9 cellular contexts compared by ENCODE assay signal in the genomic region with DNA sequence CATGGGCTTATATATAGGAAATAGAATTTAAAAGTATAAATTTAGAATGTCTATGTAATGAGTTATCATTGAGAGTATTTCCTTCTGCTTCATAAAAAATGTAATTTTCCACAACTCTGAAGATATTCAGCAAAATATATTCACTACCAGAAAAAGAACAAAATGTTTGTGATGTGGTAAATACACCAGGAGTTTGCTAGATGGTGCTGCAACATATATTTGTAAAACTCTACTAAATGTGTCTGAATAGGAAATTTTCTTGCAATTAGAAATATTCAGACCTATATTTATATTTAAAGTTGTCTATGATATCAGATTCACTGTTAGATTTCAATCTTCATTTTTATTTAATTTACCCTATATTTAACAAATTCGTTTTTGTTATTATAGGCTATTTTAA.
"Had no signal": no experiment of that assay in that cellular context is flagged by ENCODE, and none has a peak within 500 bp of the region (broad histone marks: within the 10 kb centered on the region; RNA-seq: fewer than 3 reads in every experiment).

No MANE protein-coding gene starts in this region.

- H3K4me3 Mint-ChIP-seq: HFFc6 had no signal

- H3K4me1 ChIP-seq: HAP-1 had no signal

- H3K9me3 ChIP-seq: HAP-1 had no signal

- H3K4me3 ChIP-seq: GM23248, HAP-1, K562 had no signal

- ATAC-seq: HCT116, K562 had no signal

- DNase-seq: GM23248, GOT3, H7, HFFc6, IMR-90, KG1 had no signal

- H3K27ac Mint-ChIP-seq: HFFc6 had no signal

- H3K27ac ChIP-seq: GM23248 had no signal

- H3K36me3 ChIP-seq: HAP-1 had no signal
